ENCODE assay signal across 9 cellular contexts in genomic region chr4:126291886-126292285, GRCh38.
"Had no signal": no experiment of that assay in that cellular context is flagged by ENCODE, and none has a peak within 500 bp of the region (broad histone marks: within the 10 kb centered on the region; RNA-seq: fewer than 3 reads in every experiment).

No MANE protein-coding gene starts in this region.

- ATAC-seq: HCT116, HepG2 had no signal

- H3K36me3 ChIP-seq: HAP-1 had no signal

- H3K9me3 ChIP-seq: HAP-1 had no signal

- H3K27ac ChIP-seq: GM23248, HL-60 had no signal

- DNase-seq: GM23248, GOT3, H7, HFFc6, KBM-7 had no signal

- H3K4me1 ChIP-seq: HAP-1 had no signal

- H3K4me3 ChIP-seq: GM23248, HAP-1 had no signal
